33 cellular contexts compared by ENCODE assay signal in genomic region chr2:120053891-120054290, GRCh38. TPM values are rescaled to one million over a fixed set of nuclear protein-coding genes. Genes with fewer than 3 reads are reported as not detected.
DNase-seq lines count a peak whose midpoint lies in the region; ATAC-seq and TF ChIP-seq lines count a peak whose summit lies in the region.
"Had no signal": no experiment of that assay in that cellular context is flagged by ENCODE, and none has a peak within 500 bp of the region (broad histone marks: within the 10 kb centered on the region; RNA-seq: fewer than 3 reads in every experiment).

No MANE protein-coding gene starts in this region.

- peak; percentile 45 for DNase-seq in GM23248
- peak; percentile 45 for DNase-seq in RPMI7951 (ENCODE audit: low read depth)
- DNase-seq in epithelial cell of prostate (ENCODE audit: low read depth, low spot score): peak; percentile 18
- DNase-seq in trophoblast cell: no peak
- DNase-seq in Calu3: no peak
- no peak for DNase-seq in left ventricle myocardium superior
- no peak for DNase-seq in activated CD4-positive, alpha-beta T cell treated with anti-CD3 and anti-CD28 coated beads for 1 hour
- DNase-seq in CD14-positive monocyte (ENCODE audit: low spot score): no peak
- DNase-seq: activated CD4-positive, alpha-beta T cell treated with anti-CD3 and anti-CD28 coated beads, Interleukin-2, amount 50 U/mL, for 1 hour; activated naive CD4-positive, alpha-beta T cell; activated T-cell treated with anti-CD3 and anti-CD28 coated beads, Interleukin-2, amount 50 U/mL, for 48 hours; effector CD8-positive, alpha-beta T cell; erythroblast; gastrocnemius medialis; hypothalamus; immature natural killer cell; left lung; naive thymus-derived CD4-positive, alpha-beta T cell; NCI-H1694; NCI-H446 treated with DMSO at 0.1 percent for 48 hours; nucleus accumbens; psoas muscle; Right ventricle myocardium superior; sigmoid colon; stimulated activated naive CD4-positive, alpha-beta T cell treated with Interleukin-2 at 50 U/mL for 16 hours; testis had no signal

- H3K4me3 ChIP-seq in GM23248 (no peak overlapping the region), trophoblast cell (ENCODE audit: low read depth, low read length) (no peak overlapping the region)
- H3K4me3 ChIP-seq: gastrocnemius medialis, HAP-1, left lung, psoas muscle, sigmoid colon, testis, vagina had no signal

- H3K4me3 Mint-ChIP-seq in Calu3 (ENCODE audit: low read depth, unreplicated experiment) (no peak overlapping the region), CD14-positive monocyte (no peak overlapping the region)
- H3K4me3 Mint-ChIP-seq: immature natural killer cell; mesothelial cell of epicardium; naive thymus-derived CD4-positive, alpha-beta T cell; T-helper 2 cell treated with Interferon-gamma antibody and Interleukin-4, amounts not matched to agents 5 μg/mL and 100 μg/mL, for 36 hours; WTC11 had no signal

- H4K8ac ChIP-seq in trophoblast cell (ENCODE audit: low read depth, low read length): no peak overlapping the region

- H3K36me3 ChIP-seq in GM23248 (ENCODE audit: low read depth) (no peaks in the 10 kb centered on the region), trophoblast cell (ENCODE audit: control insufficient read depth in 1 of 2, insufficient read depth in 2 of 2, low read length in 2 of 2) (peaks cover 2 to 9% of the 10 kb centered on the region in 2 experiments)
- H3K36me3 ChIP-seq: gastrocnemius medialis, HAP-1, vagina had no signal

- H3K9me3 ChIP-seq in GM23248 (ENCODE audit: low read depth) (no peaks in the 10 kb centered on the region), trophoblast cell (ENCODE audit: insufficient read depth, low read depth, low read length) (peaks cover 9% of the 10 kb centered on the region)
- H3K9me3 ChIP-seq: gastrocnemius medialis, psoas muscle, testis had no signal

- no peak overlapping the region for H2BK5ac ChIP-seq in trophoblast cell (ENCODE audit: low read depth, low read length, poor library complexity)

- H3K4me2 ChIP-seq in GM23248 (ENCODE audit: unreplicated experiment): no peak overlapping the region
- H3K4me2 ChIP-seq in trophoblast cell (ENCODE audit: low read length): no peak overlapping the region
- H3K4me2 ChIP-seq: KMS-11 had no signal

- in situ Hi-C loops in GM23248 (cut with MboI): no loop called here

- no peaks in the 10 kb centered on the region for H3K79me1 ChIP-seq in trophoblast cell (ENCODE audit: low read length)

- no peak overlapping the region for H3K18ac ChIP-seq in trophoblast cell (ENCODE audit: low read length)

- H3K36me3 Mint-ChIP-seq in Calu3 (ENCODE audit: insufficient read depth, unreplicated experiment) (peaks cover 5% of the 10 kb centered on the region), CD14-positive monocyte (no peaks in the 10 kb centered on the region)

- CTCF ChIA-PET in Calu3 (lab: Charles Lee): no interaction called here

- no peak overlapping the region for H3K9ac ChIP-seq in GM23248
- H3K9ac ChIP-seq in trophoblast cell (ENCODE audit: low read length): no peak overlapping the region
- H3K9ac ChIP-seq: KMS-11 had no signal

- H3K4me1 Mint-ChIP-seq in Calu3 (ENCODE audit: low read depth, unreplicated experiment) (no peaks in the 10 kb centered on the region), CD14-positive monocyte (no peaks in the 10 kb centered on the region)
- H3K4me1 Mint-ChIP-seq: immature natural killer cell, WTC11 had no signal

- H2BK120ac ChIP-seq in trophoblast cell (ENCODE audit: insufficient read depth, low read length, poor library complexity): no peak overlapping the region

- H3K9me2 ChIP-seq in GM23248 (ENCODE audit: insufficient read depth): no peaks in the 10 kb centered on the region

- TF ChIP-seq CTCF in Calu3 (IDR thresholded peaks at IDR 0.05; ENCODE audit: unreplicated experiment): no peak
- no peak for TF ChIP-seq CTCF in CD14-positive monocyte (IDR thresholded peaks at IDR 0.05)

- H3K4ac ChIP-seq in trophoblast cell (ENCODE audit: low read depth, low read length): peak overlapping the region; percentile 36

- H4K20me1 ChIP-seq in GM23248 (ENCODE audit: insufficient read depth): no peaks in the 10 kb centered on the region

- H3K9me3 Mint-ChIP-seq in Calu3 (ENCODE audit: low read depth, unreplicated experiment) (peaks cover 3% of the 10 kb centered on the region), CD14-positive monocyte (peaks cover 16 to 33% (median 22%) of the 10 kb centered on the region in 7 donors)

- H3K27me3 Mint-ChIP-seq in Calu3 (ENCODE audit: unreplicated experiment) (no peaks in the 10 kb centered on the region), CD14-positive monocyte (ENCODE audit: low read depth in 3 of 3) (no peaks in the 10 kb centered on the region)
- H3K27me3 Mint-ChIP-seq: naive thymus-derived CD4-positive, alpha-beta T cell had no signal

- H4K91ac ChIP-seq in trophoblast cell (ENCODE audit: low read depth, low read length): no peak overlapping the region

- H3K79me2 ChIP-seq in GM23248 (ENCODE audit: insufficient read depth) (no peaks in the 10 kb centered on the region), trophoblast cell (ENCODE audit: control insufficient read depth, insufficient read depth, low read length, poor library complexity) (no peaks in the 10 kb centered on the region)

- peaks cover 9% of the 10 kb centered on the region; the same call in 1 of the 2 replicates for H3F3A ChIP-seq in GM23248 (ENCODE audit: insufficient read depth)

- H3K27me3 ChIP-seq in GM23248 (replicated peaks; ENCODE audit: insufficient read depth) (no peaks in the 10 kb centered on the region), trophoblast cell (ENCODE audit: insufficient read depth, low read length) (no peaks in the 10 kb centered on the region)
- H3K27me3 ChIP-seq: gastrocnemius medialis, left lung, sigmoid colon, testis, vagina had no signal

- no TSS peak for BruUV-seq in Calu3 (replicated peaks; lab: Mats Ljungman, UMichigan)

- H2BK12ac ChIP-seq in trophoblast cell (ENCODE audit: low read length): no peak overlapping the region

- intact Hi-C loops in Calu3 (cut with micrococcal nuclease; ENCODE audit: unreplicated experiment): no loop called here
- intact Hi-C loops in left ventricle myocardium superior (cut with micrococcal nuclease): no loop called here
- intact Hi-C loops in CD14-positive monocyte (cut with micrococcal nuclease): no loop called here

- H2AK5ac ChIP-seq in trophoblast cell (ENCODE audit: low read length): no peak overlapping the region

- H4K12ac ChIP-seq in trophoblast cell (ENCODE audit: low read depth, low read length): no peak overlapping the region

- H3K23ac ChIP-seq in trophoblast cell (ENCODE audit: low read length): no peak overlapping the region

- H3K14ac ChIP-seq in trophoblast cell (ENCODE audit: low read length): no peak overlapping the region

- ATAC-seq in left ventricle myocardium superior: no peak
- ATAC-seq: gastrocnemius medialis; left lung; naive thymus-derived CD4-positive, alpha-beta T cell; psoas muscle; WTC11 had no signal

- 28 to 30% methylated on average over 3 of the region's 3 CpGs for WGBS in GM23248 (ENCODE audit: low coverage in 1 of 2, low lambda C conversion rate in 2 of 2, missing lambda C conversion rate in 2 of 2), 2 experiments
- WGBS in trophoblast cell (ENCODE audit: extremely low coverage, insufficient coverage, insufficient read length): no CpG with 5 or more reads among the region's 3 CpGs

- H3K4me1 ChIP-seq in GM23248 (ENCODE audit: insufficient read depth) (peaks cover 11% of the 10 kb centered on the region), trophoblast cell (ENCODE audit: control insufficient read depth in 1 of 2, insufficient read depth in 2 of 2, low read length in 2 of 2) (no peaks in the 10 kb centered on the region)
- H3K4me1 ChIP-seq: left lung, sigmoid colon, testis, vagina had no signal

- H2AFZ ChIP-seq in GM23248: no peak overlapping the region
- H2AFZ ChIP-seq in trophoblast cell (ENCODE audit: insufficient read depth, low read length, poor library complexity): no peak overlapping the region

- H3K27ac ChIP-seq in GM23248: no peak overlapping the region
- H3K27ac ChIP-seq in epithelial cell of prostate: no peak overlapping the region
- no peak overlapping the region for H3K27ac ChIP-seq in trophoblast cell (ENCODE audit: low read depth, low read length)
- H3K27ac ChIP-seq: C4-2B, gastrocnemius medialis, KMS-11, left lung, psoas muscle, sigmoid colon, testis, vagina had no signal

- H3K27ac Mint-ChIP-seq in Calu3 (ENCODE audit: unreplicated experiment) (no peak overlapping the region), CD14-positive monocyte (peak overlapping the region in 1 of 7 donors; percentile 43)
- H3K27ac Mint-ChIP-seq: immature natural killer cell; mesothelial cell of epicardium; naive thymus-derived CD4-positive, alpha-beta T cell; T-helper 2 cell treated with Interferon-gamma antibody and Interleukin-4, amounts not matched to agents 5 μg/mL and 100 μg/mL, for 36 hours; WTC11 had no signal

RNA-seq across cellular contexts. Expression of gene EPB41L5, which starts 41.0 kb away (rescaled TPM):
- total RNA-seq in GM23248 (2014; rRNA removed; shearing (Covaris generic)): 4.0 and 6.1 TPM in 2 replicates
- 2.5 and 3.0 TPM in 2 replicates for polyA plus RNA-seq in GM23248 (2016; fragmentation: Nextera tagmentation; extraction: Ambion mirVana)
- 3.4 TPM in 2 replicates for total RNA-seq in RPMI7951 (2014; rRNA removed; shearing (Covaris generic))
- 12.3 and 14.2 TPM in 2 replicates for polyA plus RNA-seq in trophoblast cell (2013)
- 24.0 and 27.7 TPM in 2 replicates for total RNA-seq in Calu3 (2022)
- 9.3 TPM for total RNA-seq in left ventricle myocardium superior
- polyA plus RNA-seq in CD14-positive monocyte: 1 to 10 TPM; 2.0 to 2.4 TPM

Comparison
In these comparisons a context has a peak if more than half of its experiments do, and no peak if none do; other contexts are left out.
1. DNase-seq: peak in GM23248 (single experiment), RPMI7951 (single experiment) and epithelial cell of prostate (single experiment); none in trophoblast cell (0 of 2), Calu3 (single experiment), left ventricle myocardium superior (single experiment), activated CD4-positive, alpha-beta T cell treated with anti-CD3 and anti-CD28 coated beads for 1 hour (single experiment) and CD14-positive monocyte (single experiment).